In the genomic region with DNA sequence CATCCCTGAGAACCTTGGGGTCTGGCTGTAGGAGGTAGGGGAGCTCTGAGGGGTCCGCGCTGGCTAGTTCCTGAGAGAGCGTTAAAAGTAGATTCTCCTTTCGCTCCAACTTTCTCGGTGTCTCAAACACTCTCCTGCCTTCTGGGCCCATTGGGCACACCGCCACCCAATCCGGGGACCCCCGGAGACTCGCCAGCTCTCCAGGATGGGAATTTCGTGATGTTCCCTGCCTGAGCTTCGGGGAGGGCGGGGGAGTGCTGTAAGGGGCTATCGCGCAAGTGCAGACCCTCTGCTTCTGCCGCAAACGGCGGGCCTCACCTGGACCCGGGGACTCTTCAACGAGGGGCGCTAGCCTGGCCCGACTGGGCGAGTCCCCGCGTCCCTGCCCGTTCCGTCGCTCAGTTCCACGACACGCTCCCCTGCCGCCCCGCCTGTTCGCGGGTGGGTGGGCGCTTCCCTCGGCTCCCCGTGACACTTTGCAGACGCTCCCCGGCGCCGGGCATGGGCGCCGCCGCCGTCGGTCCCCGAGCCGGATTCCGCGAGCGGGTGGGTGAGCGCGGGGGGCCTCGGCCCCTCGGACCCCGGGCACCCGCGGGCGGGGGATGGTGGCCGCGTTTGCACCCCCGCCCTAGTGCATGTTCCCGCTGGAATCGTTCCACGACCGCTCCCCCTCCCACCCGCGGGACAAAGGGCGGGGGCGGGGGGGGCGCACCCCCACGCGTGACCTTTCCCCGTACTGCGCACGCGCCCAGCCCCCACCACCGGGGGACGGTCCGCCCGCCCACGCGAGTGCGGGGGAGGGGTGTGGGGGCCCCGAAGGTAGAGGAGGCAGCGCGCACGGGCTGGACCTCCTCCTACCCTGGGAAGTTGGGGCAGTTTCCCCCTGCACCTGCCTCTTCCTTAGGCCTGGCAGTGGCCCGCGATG, we compare ENCODE assay signal across 1 cellular context.
A peak's percentile ranks its signal among the peaks of the same experiment; 100 is the strongest.
TF ChIP-seq lines count a peak whose summit lies in the region.

Gene CCDC106 (plus strand): TSS at position 481 of the 925 bp plus-strand sequence. CDS start 835 bp downstream, outside the sequence.

TF ChIP-seq in K562, 482 proteins besides CTCF, POLR2A, EP300 and RAD21 (continued from another document):
- TF ChIP-seq STAT6 (CRISPR knock-in tag; IDR thresholded peaks at IDR 0.05) (0 out of 2 replicates have a peak, but pooled peaks have one; percentile 47), POLR3G (IDR thresholded peaks at IDR 0.05; ENCODE audit: extremely low read depth, insufficient read length, insufficient replicate concordance) (no peak), SMC3 (conservative IDR thresholded peaks at IDR 0.05; ENCODE audit: insufficient read depth, low read depth, low read length) (no peak), FUS (optimal IDR thresholded peaks at IDR 0.05; ENCODE audit: low read depth, low read length) (no peak), STAT5A (IDR thresholded peaks at IDR 0.05; ENCODE audit: borderline replicate concordance, low read length) (no peak), ILF3 (IDR thresholded peaks at IDR 0.05; ENCODE audit: borderline replicate concordance) (no peak), ZKSCAN8 (CRISPR knock-in tag; IDR thresholded peaks at IDR 0.05) (no peak), ADNP (tag; IDR thresholded peaks at IDR 0.05) (no peak), CEBPB (tag; IDR thresholded peaks at IDR 0.05) (no peak), MYNN (IDR thresholded peaks at IDR 0.05) (no peak), MYNN (CRISPR knock-in tag; IDR thresholded peaks at IDR 0.05) (no peak), GABPB2 (CRISPR knock-in tag; conservative IDR thresholded peaks at IDR 0.05) (no peak), ZNF354B (CRISPR knock-in tag; IDR thresholded peaks at IDR 0.05) (no peak), ARHGAP35 (IDR thresholded peaks at IDR 0.05; ENCODE audit: partially characterized antibody) (no peak), SMAD1 (IDR thresholded peaks at IDR 0.05; ENCODE audit: low read depth, low read length, partially characterized antibody) (no peak), MAZ (CRISPR knock-in tag; conservative IDR thresholded peaks at IDR 0.05 in 1 of 2, IDR thresholded peaks at IDR 0.05 in 1 of 2) (peak; percentile 97), PTBP1 (IDR thresholded peaks at IDR 0.05; ENCODE audit: low read depth, low read length) (0 out of 2 replicates have a peak, but pooled peaks have one; percentile 21), MIER1 (IDR thresholded peaks at IDR 0.05; ENCODE audit: low read depth) (no peak)
- TF ChIP-seq, protein P1, sequence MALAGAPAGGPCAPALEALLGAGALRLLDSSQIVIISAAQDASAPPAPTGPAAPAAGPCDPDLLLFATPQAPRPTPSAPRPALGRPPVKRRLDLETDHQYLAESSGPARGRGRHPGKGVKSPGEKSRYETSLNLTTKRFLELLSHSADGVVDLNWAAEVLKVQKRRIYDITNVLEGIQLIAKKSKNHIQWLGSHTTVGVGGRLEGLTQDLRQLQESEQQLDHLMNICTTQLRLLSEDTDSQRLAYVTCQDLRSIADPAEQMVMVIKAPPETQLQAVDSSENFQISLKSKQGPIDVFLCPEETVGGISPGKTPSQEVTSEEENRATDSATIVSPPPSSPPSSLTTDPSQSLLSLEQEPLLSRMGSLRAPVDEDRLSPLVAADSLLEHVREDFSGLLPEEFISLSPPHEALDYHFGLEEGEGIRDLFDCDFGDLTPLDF (CRISPR knock-in tag; IDR thresholded peaks at IDR 0.05) = peak; percentile 76; the same call in 1 of the 2 replicates
- TF ChIP-seq, protein P2, sequence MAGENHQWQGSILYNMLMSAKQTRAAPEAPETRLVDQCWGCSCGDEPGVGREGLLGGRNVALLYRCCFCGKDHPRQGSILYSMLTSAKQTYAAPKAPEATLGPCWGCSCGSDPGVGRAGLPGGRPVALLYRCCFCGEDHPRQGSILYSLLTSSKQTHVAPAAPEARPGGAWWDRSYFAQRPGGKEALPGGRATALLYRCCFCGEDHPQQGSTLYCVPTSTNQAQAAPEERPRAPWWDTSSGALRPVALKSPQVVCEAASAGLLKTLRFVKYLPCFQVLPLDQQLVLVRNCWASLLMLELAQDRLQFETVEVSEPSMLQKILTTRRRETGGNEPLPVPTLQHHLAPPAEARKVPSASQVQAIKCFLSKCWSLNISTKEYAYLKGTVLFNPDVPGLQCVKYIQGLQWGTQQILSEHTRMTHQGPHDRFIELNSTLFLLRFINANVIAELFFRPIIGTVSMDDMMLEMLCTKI (IDR thresholded peaks at IDR 0.05; ENCODE audit: partially characterized antibody) = no peak
- TF ChIP-seq, protein P3, sequence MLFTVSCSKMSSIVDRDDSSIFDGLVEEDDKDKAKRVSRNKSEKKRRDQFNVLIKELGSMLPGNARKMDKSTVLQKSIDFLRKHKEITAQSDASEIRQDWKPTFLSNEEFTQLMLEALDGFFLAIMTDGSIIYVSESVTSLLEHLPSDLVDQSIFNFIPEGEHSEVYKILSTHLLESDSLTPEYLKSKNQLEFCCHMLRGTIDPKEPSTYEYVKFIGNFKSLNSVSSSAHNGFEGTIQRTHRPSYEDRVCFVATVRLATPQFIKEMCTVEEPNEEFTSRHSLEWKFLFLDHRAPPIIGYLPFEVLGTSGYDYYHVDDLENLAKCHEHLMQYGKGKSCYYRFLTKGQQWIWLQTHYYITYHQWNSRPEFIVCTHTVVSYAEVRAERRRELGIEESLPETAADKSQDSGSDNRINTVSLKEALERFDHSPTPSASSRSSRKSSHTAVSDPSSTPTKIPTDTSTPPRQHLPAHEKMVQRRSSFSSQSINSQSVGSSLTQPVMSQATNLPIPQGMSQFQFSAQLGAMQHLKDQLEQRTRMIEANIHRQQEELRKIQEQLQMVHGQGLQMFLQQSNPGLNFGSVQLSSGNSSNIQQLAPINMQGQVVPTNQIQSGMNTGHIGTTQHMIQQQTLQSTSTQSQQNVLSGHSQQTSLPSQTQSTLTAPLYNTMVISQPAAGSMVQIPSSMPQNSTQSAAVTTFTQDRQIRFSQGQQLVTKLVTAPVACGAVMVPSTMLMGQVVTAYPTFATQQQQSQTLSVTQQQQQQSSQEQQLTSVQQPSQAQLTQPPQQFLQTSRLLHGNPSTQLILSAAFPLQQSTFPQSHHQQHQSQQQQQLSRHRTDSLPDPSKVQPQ (CRISPR knock-in tag; IDR thresholded peaks at IDR 0.05; ENCODE audit: borderline replicate concordance) = no peak
- TF ChIP-seq, protein P4, sequence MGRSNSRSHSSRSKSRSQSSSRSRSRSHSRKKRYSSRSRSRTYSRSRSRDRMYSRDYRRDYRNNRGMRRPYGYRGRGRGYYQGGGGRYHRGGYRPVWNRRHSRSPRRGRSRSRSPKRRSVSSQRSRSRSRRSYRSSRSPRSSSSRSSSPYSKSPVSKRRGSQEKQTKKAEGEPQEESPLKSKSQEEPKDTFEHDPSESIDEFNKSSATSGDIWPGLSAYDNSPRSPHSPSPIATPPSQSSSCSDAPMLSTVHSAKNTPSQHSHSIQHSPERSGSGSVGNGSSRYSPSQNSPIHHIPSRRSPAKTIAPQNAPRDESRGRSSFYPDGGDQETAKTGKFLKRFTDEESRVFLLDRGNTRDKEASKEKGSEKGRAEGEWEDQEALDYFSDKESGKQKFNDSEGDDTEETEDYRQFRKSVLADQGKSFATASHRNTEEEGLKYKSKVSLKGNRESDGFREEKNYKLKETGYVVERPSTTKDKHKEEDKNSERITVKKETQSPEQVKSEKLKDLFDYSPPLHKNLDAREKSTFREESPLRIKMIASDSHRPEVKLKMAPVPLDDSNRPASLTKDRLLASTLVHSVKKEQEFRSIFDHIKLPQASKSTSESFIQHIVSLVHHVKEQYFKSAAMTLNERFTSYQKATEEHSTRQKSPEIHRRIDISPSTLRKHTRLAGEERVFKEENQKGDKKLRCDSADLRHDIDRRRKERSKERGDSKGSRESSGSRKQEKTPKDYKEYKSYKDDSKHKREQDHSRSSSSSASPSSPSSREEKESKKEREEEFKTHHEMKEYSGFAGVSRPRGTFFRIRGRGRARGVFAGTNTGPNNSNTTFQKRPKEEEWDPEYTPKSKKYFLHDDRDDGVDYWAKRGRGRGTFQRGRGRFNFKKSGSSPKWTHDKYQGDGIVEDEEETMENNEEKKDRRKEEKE (IDR thresholded peaks at IDR 0.05; ENCODE audit: borderline replicate concordance in 1 of 2, control insufficient read depth in 1 of 2, low read depth in 2 of 2, low read length in 1 of 2) = no peak
TF ChIP-seq in K562: peak in this region for 103.
